In genomic region chr9:121609845-121610637, GRCh38 we compare ENCODE assay signal across 1 cellular context.
A peak's percentile ranks its signal among the peaks of the same experiment; 100 is the strongest.
TF ChIP-seq lines count a peak whose summit lies in the region.

No MANE protein-coding gene starts in this region.

TF ChIP-seq in SK-N-SH, 30 proteins besides CTCF, POLR2A, EP300 and RAD21 (continued from another document):
- TF ChIP-seq REST (IDR thresholded peaks at IDR 0.05; ENCODE audit: low read depth, low read length) (peak; percentile 59; the same call in 1 of the 2 replicates), MXI1 (IDR thresholded peaks at IDR 0.05; ENCODE audit: low read depth, low read length) (no peak), JUND (IDR thresholded peaks at IDR 0.05) (peak; percentile 37; the same call in 1 of the 2 replicates)
